Comparison of ENCODE assay signal across 18 cellular contexts in the genomic region with DNA sequence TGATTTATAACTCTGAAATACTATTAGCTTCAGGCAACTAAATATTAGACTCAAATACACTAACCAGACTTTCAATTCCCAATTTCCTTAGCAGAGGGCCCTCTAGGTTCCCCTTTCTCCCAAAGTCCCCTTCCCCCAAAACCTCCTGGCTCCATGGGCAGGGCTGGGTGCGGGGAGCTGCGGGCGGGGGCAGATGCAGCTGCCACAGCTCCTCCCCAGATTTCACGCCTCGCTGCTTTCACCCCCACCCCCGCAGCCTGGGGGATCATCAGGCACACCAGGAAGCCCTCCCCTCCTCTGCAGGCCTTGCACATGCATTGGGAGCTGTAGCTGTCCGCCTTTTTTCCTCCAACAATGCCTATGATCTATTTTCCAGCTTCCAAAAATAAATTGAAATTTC.
DNase-seq lines count a peak whose midpoint lies in the region; ATAC-seq, FAIRE-seq and TF ChIP-seq lines count a peak whose summit lies in the region.
"Had no signal": no experiment of that assay in that cellular context is flagged by ENCODE, and none has a peak within 500 bp of the region (broad histone marks: within the 10 kb centered on the region; RNA-seq: fewer than 3 reads in every experiment).

No MANE protein-coding gene starts in this region.

- no peak for ATAC-seq in T-helper 17 cell
- ATAC-seq: HepG2, PC-3 had no signal

- no peak overlapping the region for H2AK5ac ChIP-seq in H1 (ENCODE audit: low read depth, low read length)

- H3K9me3 ChIP-seq in H1 (ENCODE audit: insufficient read depth in 2 of 2, low read depth in 1 of 2, low read length in 1 of 2), result no peaks in the 10 kb centered on the region
- no peaks in the 10 kb centered on the region for H3K9me3 ChIP-seq in neural progenitor cell (ENCODE audit: low read depth)
- H3K9me3 ChIP-seq in T-helper 17 cell (ENCODE audit: control insufficient read depth, low read length, poor library complexity, severe bottlenecking), result no peaks in the 10 kb centered on the region
- H3K9me3 ChIP-seq: Caco-2, MG63 had no signal

- H3K9ac ChIP-seq in H1 (replicated peaks in 1 of 4; ENCODE audit: extremely low read depth in 1 of 4, low read depth in 3 of 4, low read length in 3 of 4) (no peak overlapping the region), neural progenitor cell (no peak overlapping the region)

- H3K27ac Mint-ChIP-seq in neural progenitor cell, result peak overlapping the region; percentile 18
- no peak overlapping the region for H3K27ac Mint-ChIP-seq in T-helper 17 cell
- H3K27ac Mint-ChIP-seq: CD4-positive, CD25-positive, alpha-beta regulatory T cell had no signal

- H3K36me3 ChIP-seq in H1 (ENCODE audit: control insufficient read depth in 2 of 4, insufficient read depth in 4 of 4, low read length in 3 of 4) (no peaks in the 10 kb centered on the region), neural progenitor cell (no peaks in the 10 kb centered on the region)
- H3K36me3 ChIP-seq: MG63 had no signal

- H3K4me1 Mint-ChIP-seq in neural progenitor cell (peaks cover 11% of the 10 kb centered on the region), T-helper 17 cell (no peaks in the 10 kb centered on the region)

- H3K79me1 ChIP-seq in H1 (ENCODE audit: low read depth, low read length), result no peaks in the 10 kb centered on the region

- H3K4me3 Mint-ChIP-seq in neural progenitor cell (no peak overlapping the region), T-helper 17 cell (no peak overlapping the region)
- H3K4me3 Mint-ChIP-seq: CD4-positive, CD25-positive, alpha-beta regulatory T cell had no signal

- DNase-seq in CD1c-positive myeloid dendritic cell (ENCODE audit: extremely low spot score) (peak; percentile 56), H1 (ENCODE audit: low read depth in 1 of 2, low spot score in 2 of 2) (no peak), neural progenitor cell (ENCODE audit: low spot score) (no peak), T-helper 17 cell (no peak), NCI-H446 (lab: John Stamatoyannopoulos, UW) (no peak), mucosa of gallbladder (ENCODE audit: low spot score) (no peak)
- DNase-seq: Caco-2; CD4-positive, CD25-positive, alpha-beta regulatory T cell; DMS153; EL; Karpas-422; MG63; NCI-H1092 treated with DMSO at 0.1 percent for 48 hours; NCI-H1694 treated with DMSO at 0.1 percent for 48 hours; PC-3 had no signal

- H4K20me1 ChIP-seq in H1 (replicated peaks in 1 of 2; ENCODE audit: control insufficient read depth in 1 of 2, insufficient read depth in 2 of 2, low read length in 2 of 2) (no peaks in the 10 kb centered on the region), neural progenitor cell (ENCODE audit: low read depth) (no peaks in the 10 kb centered on the region)

- no peaks in the 10 kb centered on the region for H3K23me2 ChIP-seq in H1 (ENCODE audit: low read depth, low read length)

- peak overlapping the region; percentile 69 for H4K8ac ChIP-seq in H1 (ENCODE audit: extremely low read depth, insufficient read depth, low read length)

- H4K91ac ChIP-seq in H1 (replicated peaks; ENCODE audit: insufficient read length, low read length), result no peak overlapping the region

- H3K56ac ChIP-seq in H1 (replicated peaks; ENCODE audit: insufficient read length, low read depth, low read length), result no peak overlapping the region

- H3K4me2 ChIP-seq in H1 (ENCODE audit: insufficient read depth in 1 of 2, low read depth in 2 of 2, low read length in 2 of 2), result no peak overlapping the region
- H3K4me2 ChIP-seq in neural progenitor cell, result no peak overlapping the region

- POLR2A ChIA-PET in H1 (lab: Charles Lee; ENCODE audit: partially characterized antibody), result no interaction called here

- H2BK15ac ChIP-seq in H1 (ENCODE audit: low read length), result no peak overlapping the region

- no peak overlapping the region for H2BK20ac ChIP-seq in H1 (ENCODE audit: low read length)

- H3K23ac ChIP-seq in H1 (ENCODE audit: insufficient read length), result no peak overlapping the region

- no peak overlapping the region for H3K14ac ChIP-seq in H1 (ENCODE audit: insufficient read length)

- H3K27me3 Mint-ChIP-seq in neural progenitor cell (ENCODE audit: insufficient read depth, low read depth), result peaks cover 7% of the 10 kb centered on the region
- peaks cover 35% of the 10 kb centered on the region for H3K27me3 Mint-ChIP-seq in T-helper 17 cell

- TF ChIP-seq RAD21 in Ishikawa (IDR thresholded peaks at IDR 0.05; ENCODE audit: low read depth) (no peak), H1 (IDR thresholded peaks at IDR 0.05 in 1 of 2, conservative IDR thresholded peaks at IDR 0.05 in 1 of 2; ENCODE audit: low read depth in 2 of 2, low read length in 2 of 2) (no peak)

- WGBS in H1 (ENCODE audit: extremely low coverage in 1 of 2, insufficient coverage in 1 of 2, insufficient read length in 1 of 2, insufficient replicate concordance in 2 of 2, low coverage in 1 of 2, low lambda C conversion rate in 2 of 2, missing lambda C conversion rate in 1 of 2), 2 experiments, result 64% methylated on average over 7 of the region's 7 CpGs; no CpG with 5 or more reads in 1 of the 2 experiments

- H3K4me3 ChIP-seq in H1 (ENCODE audit: extremely low read depth in 1 of 4, insufficient read depth in 2 of 4, low read depth in 3 of 4, low read length in 4 of 4), result no peak overlapping the region
- no peak overlapping the region for H3K4me3 ChIP-seq in neural progenitor cell
- H3K4me3 ChIP-seq: MG63 had no signal

- H2BK5ac ChIP-seq in H1 (ENCODE audit: low read depth, low read length), result no peak overlapping the region

- no peaks in the 10 kb centered on the region for H3K9me3 Mint-ChIP-seq in neural progenitor cell
- H3K9me3 Mint-ChIP-seq: CD4-positive, CD25-positive, alpha-beta regulatory T cell had no signal

- CTCF ChIA-PET in H1 (lab: Charles Lee; ENCODE audit: partially characterized antibody), result interaction anchor here (0.5 to 0.8 kb wide), 3 partner anchors 201 to 1783 kb away, joined by 3 to 4 read pairs (median 3); no protein-coding TSS in a partner anchor

- FAIRE-seq in H1 (lab: Jason Lieb, UNC), result no peak
- FAIRE-seq: HepG2 had no signal

- H3K36me3 Mint-ChIP-seq in neural progenitor cell (no peaks in the 10 kb centered on the region), T-helper 17 cell (ENCODE audit: low read depth) (no peaks in the 10 kb centered on the region)
- H3K36me3 Mint-ChIP-seq: CD4-positive, CD25-positive, alpha-beta regulatory T cell had no signal

- H2BK12ac ChIP-seq in H1 (ENCODE audit: low read depth, low read length), result no peak overlapping the region

- H2BK120ac ChIP-seq in H1 (replicated peaks; ENCODE audit: low read depth, low read length), result no peak overlapping the region

- TF ChIP-seq EP300 in Ishikawa (IDR thresholded peaks at IDR 0.05; ENCODE audit: borderline replicate concordance), result no peak
- TF ChIP-seq EP300 in H1 (IDR thresholded peaks at IDR 0.05; ENCODE audit: borderline replicate concordance in 1 of 2, low read depth in 2 of 2, low read length in 2 of 2), result no peak

- no peak overlapping the region for H3K18ac ChIP-seq in H1 (ENCODE audit: extremely low read depth, low read length)

- H3K27ac ChIP-seq in H1 (ENCODE audit: low read depth, low read length) (no peak overlapping the region), neural progenitor cell (no peak overlapping the region)
- H3K27ac ChIP-seq: RWPE1 had no signal

- H2AFZ ChIP-seq in H1 (ENCODE audit: low read length) (peak overlapping the region; percentile 91), neural progenitor cell (replicated peaks) (no peak overlapping the region)

- TF ChIP-seq CTCF in H1 (IDR thresholded peaks at IDR 0.05; ENCODE audit: control extremely low read depth in 1 of 3, insufficient read depth in 1 of 3, low read depth in 1 of 3, low read length in 3 of 3), result no peak
- no peak for TF ChIP-seq CTCF in neural progenitor cell (IDR thresholded peaks at IDR 0.05)

- no peaks in the 10 kb centered on the region for H3F3A ChIP-seq in neural progenitor cell (ENCODE audit: low read depth)

- H3K4me1 ChIP-seq in H1 (replicated peaks in 1 of 4; ENCODE audit: control insufficient read depth in 3 of 4, insufficient read depth in 4 of 4, low read length in 3 of 4) (peaks cover 2 to 9% (median 3%) of the 10 kb centered on the region in 4 experiments), neural progenitor cell (peaks cover 16% of the 10 kb centered on the region)
- H3K4me1 ChIP-seq: Caco-2 had no signal

- H3K4ac ChIP-seq in H1 (replicated peaks; ENCODE audit: insufficient read length, low read depth, low read length), result no peak overlapping the region

- H3K79me2 ChIP-seq in H1 (ENCODE audit: control insufficient read depth in 1 of 2, insufficient read depth in 2 of 2, low read length in 2 of 2), result no peaks in the 10 kb centered on the region
- no peaks in the 10 kb centered on the region for H3K79me2 ChIP-seq in neural progenitor cell (ENCODE audit: low read depth)

- no peak for TF ChIP-seq POLR2A in H1 (IDR thresholded peaks at IDR 0.05; ENCODE audit: control extremely low read depth in 1 of 2, low read depth in 2 of 2, low read length in 2 of 2)

- H4K5ac ChIP-seq in H1 (ENCODE audit: insufficient read length, low read depth, low read length), result no peak overlapping the region

- H3K27me3 ChIP-seq in H1 (replicated peaks in 1 of 4; ENCODE audit: control insufficient read depth in 3 of 4, extremely low read depth in 1 of 4, insufficient read depth in 3 of 4, low read length in 3 of 4), result no peaks in the 10 kb centered on the region
- H3K27me3 ChIP-seq in neural progenitor cell, result no peaks in the 10 kb centered on the region
- H3K27me3 ChIP-seq: MG63 had no signal

TF ChIP-seq in Ishikawa, 13 proteins besides CTCF, POLR2A, EP300 and RAD21:
- TF ChIP-seq EGR1 (IDR thresholded peaks at IDR 0.05) (peak; percentile 56), TCF12 (IDR thresholded peaks at IDR 0.05; ENCODE audit: low read depth) (no peak)

TF ChIP-seq in H1, 55 proteins besides CTCF, POLR2A, EP300 and RAD21:
- no peak for TF ChIP-seq RFX5 (IDR thresholded peaks at IDR 0.05; ENCODE audit: borderline replicate concordance, low read depth, low read length)
TF ChIP-seq in H1: peak in this region for 0.
